ENCODE assay signal across 16 cellular contexts in the genomic region with DNA sequence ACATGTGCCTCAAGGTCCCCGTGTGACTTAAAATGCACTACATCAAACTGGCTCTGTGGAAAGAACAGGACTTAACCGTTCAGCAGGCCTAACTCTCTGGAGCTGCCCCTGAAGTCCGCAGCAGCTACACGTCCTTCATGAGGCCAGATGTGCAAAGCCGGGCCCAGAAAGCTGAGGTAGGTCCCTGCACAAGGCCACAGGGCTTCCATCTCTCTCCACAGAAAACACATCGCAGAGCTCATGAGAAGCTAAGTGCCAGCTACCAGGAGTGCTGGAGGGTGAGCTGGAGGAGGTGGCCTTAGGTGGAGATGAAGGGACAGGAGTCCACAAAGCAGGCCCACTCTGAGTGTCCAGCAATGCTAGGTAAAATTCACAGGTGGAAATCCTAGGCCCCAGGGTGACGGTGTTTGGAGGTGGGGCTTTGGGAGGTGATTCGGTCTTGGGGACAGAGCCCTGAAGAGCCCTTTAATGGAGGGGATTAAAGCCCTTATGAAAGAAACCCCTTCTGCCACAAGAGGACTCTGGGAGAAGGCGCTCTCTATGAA. TPM values are rescaled to one million over a fixed set of nuclear protein-coding genes. Genes with fewer than 3 reads are reported as not detected.
DNase-seq lines count a peak whose midpoint lies in the region; ATAC-seq and TF ChIP-seq lines count a peak whose summit lies in the region.
"Had no signal": no experiment of that assay in that cellular context is flagged by ENCODE, and none has a peak within 500 bp of the region (broad histone marks: within the 10 kb centered on the region; RNA-seq: fewer than 3 reads in every experiment).

No MANE protein-coding gene starts in this region.

- no peaks in the 10 kb centered on the region for H3K9me3 ChIP-seq in mesenchymal stem cell (ENCODE audit: control insufficient read depth, low read length)

- no peaks in the 10 kb centered on the region for H3K27me3 Mint-ChIP-seq in stimulated activated naive CD8-positive, alpha-beta T cell treated with anti-CD3 and anti-CD28 coated beads, Interleukin-15, Interleukin-2, amounts not matched to agents 100 ng/mL and 50 ng/mL, for 24 hours
- H3K27me3 Mint-ChIP-seq in activated B cell treated with CpG ODN at 0.5 μM for 24 hours (no peaks in the 10 kb centered on the region), WTC11 (ENCODE audit: low read depth) (no peaks in the 10 kb centered on the region)

- peak overlapping the region in 1 of 2 experiments; percentile 26 for H3K18ac ChIP-seq in mesenchymal stem cell (ENCODE audit: low read depth in 1 of 2, low read length in 2 of 2)

- H3K4me1 ChIP-seq in mesenchymal stem cell (ENCODE audit: control insufficient read depth, insufficient read depth, low read depth, low read length): peaks cover 31% of the 10 kb centered on the region
- H3K4me1 ChIP-seq: parathyroid adenoma had no signal

- H3K9ac ChIP-seq in mesenchymal stem cell (ENCODE audit: low read length): no peak overlapping the region
- H3K9ac ChIP-seq: parathyroid adenoma had no signal

- peak overlapping the region; percentile 99 for H3K27ac Mint-ChIP-seq in stimulated activated naive CD8-positive, alpha-beta T cell treated with anti-CD3 and anti-CD28 coated beads, Interleukin-15, Interleukin-2, amounts not matched to agents 100 ng/mL and 50 ng/mL, for 24 hours
- H3K27ac Mint-ChIP-seq in activated B cell treated with CpG ODN at 0.5 μM for 24 hours (peak overlapping the region; percentile 100), WTC11 (no peak overlapping the region)

- no peak for DNase-seq in stimulated activated naive CD8-positive, alpha-beta T cell treated with anti-CD3 and anti-CD28 coated beads, Interleukin-15, Interleukin-2, amounts not matched to agents 100 U/mL and 50 U/mL, for 24 hours
- DNase-seq in activated B cell treated with CpG ODN at 0.5 μM for 24 hours: no peak
- no peak for DNase-seq in mesenchymal stem cell
- DNase-seq in WTC11 (ENCODE audit: low spot score): no peak
- no peak for DNase-seq in NCI-H187 treated with DMSO at 0.1 percent for 48 hours (lab: John Stamatoyannopoulos, UW)
- DNase-seq: activated CD4-positive, alpha-beta T cell treated with anti-CD3 and anti-CD28 coated beads for 48 hours; amniotic stem cell; cortex of kidney; GOT3; mesendoderm; SW 1271 had no signal

- no peak overlapping the region for H2AFZ ChIP-seq in mesenchymal stem cell (ENCODE audit: low read depth, low read length)
- H2AFZ ChIP-seq: parathyroid adenoma had no signal

- H2BK15ac ChIP-seq in mesenchymal stem cell (ENCODE audit: low read depth, poor library complexity, severe bottlenecking): no peak overlapping the region

- no peak overlapping the region for H3K27ac ChIP-seq in mesenchymal stem cell (ENCODE audit: low read length, poor library complexity, severe bottlenecking)
- H3K27ac ChIP-seq: HL-60, parathyroid adenoma had no signal

- H3K27me3 ChIP-seq in mesenchymal stem cell (ENCODE audit: control insufficient read depth in 1 of 2, insufficient read depth in 1 of 2, low read length in 2 of 2): no peaks in the 10 kb centered on the region

- no peak overlapping the region for H3K14ac ChIP-seq in mesenchymal stem cell (ENCODE audit: low read length in 2 of 2)

- no peak overlapping the region for H3K4me3 Mint-ChIP-seq in stimulated activated naive CD8-positive, alpha-beta T cell treated with anti-CD3 and anti-CD28 coated beads, Interleukin-15, Interleukin-2, amounts not matched to agents 100 ng/mL and 50 ng/mL, for 24 hours
- H3K4me3 Mint-ChIP-seq in activated B cell treated with CpG ODN at 0.5 μM for 24 hours: no peak overlapping the region
- H3K4me3 Mint-ChIP-seq in WTC11: no peak overlapping the region

- no peaks in the 10 kb centered on the region for H3K36me3 ChIP-seq in mesenchymal stem cell (ENCODE audit: control insufficient read depth in 1 of 2, insufficient read depth in 2 of 2, low read depth in 1 of 2, low read length in 2 of 2)

- no peak for ATAC-seq in stimulated activated naive CD8-positive, alpha-beta T cell treated with anti-CD3 and anti-CD28 coated beads, Interleukin-15, Interleukin-2, amounts not matched to agents 100 U/mL and 50 U/mL, for 24 hours
- ATAC-seq in activated B cell treated with CpG ODN at 0.5 μM for 24 hours (ENCODE audit: low read depth) (no peak), GM21529 (IDR thresholded peaks at IDR 0.05; ENCODE audit: unreplicated experiment) (no peak), HG03469 (IDR thresholded peaks at IDR 0.05; ENCODE audit: unreplicated experiment) (no peak), WTC11 (no peak)

- H2BK5ac ChIP-seq in mesenchymal stem cell (ENCODE audit: low read depth, low read length, poor library complexity, severe bottlenecking): no peak overlapping the region

- H4K8ac ChIP-seq in mesenchymal stem cell (ENCODE audit: low read length): no peak overlapping the region

- peaks cover 15% of the 10 kb centered on the region for H3K36me3 Mint-ChIP-seq in stimulated activated naive CD8-positive, alpha-beta T cell treated with anti-CD3 and anti-CD28 coated beads, Interleukin-15, Interleukin-2, amounts not matched to agents 100 ng/mL and 50 ng/mL, for 24 hours (ENCODE audit: low read depth)
- H3K36me3 Mint-ChIP-seq in activated B cell treated with CpG ODN at 0.5 μM for 24 hours (ENCODE audit: low read depth) (peaks cover 32% of the 10 kb centered on the region), WTC11 (no peaks in the 10 kb centered on the region)

- H3K4me2 ChIP-seq in mesenchymal stem cell (ENCODE audit: low read length, poor library complexity, severe bottlenecking): no peak overlapping the region

- 96% methylated on average over 8 of the region's 9 CpGs for WGBS in mesenchymal stem cell

- no peak overlapping the region for H2BK120ac ChIP-seq in mesenchymal stem cell (ENCODE audit: low read depth, low read length)

- H3K9me3 Mint-ChIP-seq in stimulated activated naive CD8-positive, alpha-beta T cell treated with anti-CD3 and anti-CD28 coated beads, Interleukin-15, Interleukin-2, amounts not matched to agents 100 ng/mL and 50 ng/mL, for 24 hours: peaks cover 3% of the 10 kb centered on the region
- H3K9me3 Mint-ChIP-seq in activated B cell treated with CpG ODN at 0.5 μM for 24 hours: no peaks in the 10 kb centered on the region
- H3K9me3 Mint-ChIP-seq in WTC11: no peaks in the 10 kb centered on the region

- peak overlapping the region; percentile 5 for H2AK5ac ChIP-seq in mesenchymal stem cell (ENCODE audit: low read length, severe bottlenecking)

- no peaks in the 10 kb centered on the region for H3K79me1 ChIP-seq in mesenchymal stem cell (replicated peaks; ENCODE audit: low read length, poor library complexity, severe bottlenecking)

- no peak overlapping the region for H4K91ac ChIP-seq in mesenchymal stem cell (ENCODE audit: low read length)

- CTCF ChIA-PET in activated B cell treated with CpG ODN at 0.5 μM for 24 hours (lab: Charles Lee): interaction anchor here (1.0 to 5.2 kb wide), 7 partner anchors 18 to 212 kb away, joined by 3 to 32 read pairs (median 7); a partner anchor contains a TSS
- CTCF ChIA-PET in WTC11 (lab: Charles Lee): interaction anchor here (1.4 kb wide), 1 partner anchor 202 kb away, joined by 4 read pairs; no protein-coding TSS in a partner anchor

- H3K4me1 Mint-ChIP-seq in stimulated activated naive CD8-positive, alpha-beta T cell treated with anti-CD3 and anti-CD28 coated beads, Interleukin-15, Interleukin-2, amounts not matched to agents 100 ng/mL and 50 ng/mL, for 24 hours (ENCODE audit: low read depth): peaks cover 92% of the 10 kb centered on the region
- H3K4me1 Mint-ChIP-seq in activated B cell treated with CpG ODN at 0.5 μM for 24 hours: peaks cover 90% of the 10 kb centered on the region
- peaks cover 32% of the 10 kb centered on the region for H3K4me1 Mint-ChIP-seq in WTC11

- POLR2A ChIA-PET in activated B cell treated with CpG ODN at 0.5 μM for 24 hours (lab: Charles Lee): interaction anchor here (0.7 to 6.5 kb wide), 16 partner anchors 8 to 202 kb away, joined by 3 to 397 read pairs (median 24); a partner anchor contains a TSS
- POLR2A ChIA-PET in WTC11 (lab: Charles Lee): no interaction called here

- H3K23ac ChIP-seq in mesenchymal stem cell (ENCODE audit: low read length in 2 of 2): no peak overlapping the region

- intact Hi-C loops in activated B cell treated with CpG ODN at 0.5 μM for 24 hours (cut with micrococcal nuclease): no loop called here

- H3K4me3 ChIP-seq in mesenchymal stem cell (ENCODE audit: insufficient read depth in 1 of 2, low read depth in 1 of 2, low read length in 2 of 2): no peak overlapping the region

- TF ChIP-seq CTCF in activated B cell treated with CpG ODN at 0.5 μM for 24 hours (IDR thresholded peaks at IDR 0.05): no peak
- no peak for TF ChIP-seq CTCF in WTC11 (IDR thresholded peaks at IDR 0.05)

- peak overlapping the region; percentile 23 to 35 for H2BK12ac ChIP-seq in mesenchymal stem cell (ENCODE audit: low read length in 2 of 2)

- no peak overlapping the region for H3K4ac ChIP-seq in mesenchymal stem cell (ENCODE audit: low read depth in 1 of 2, low read length in 2 of 2)

TF ChIP-seq in WTC11, 78 proteins besides CTCF, POLR2A, EP300 and RAD21 (continues in another document):
- TF ChIP-seq CREB1 (CRISPR knock-in tag; IDR thresholded peaks at IDR 0.05) (no peak), GTF2I (CRISPR knock-in tag; conservative IDR thresholded peaks at IDR 0.05) (no peak), ATF1 (CRISPR knock-in tag; IDR thresholded peaks at IDR 0.05) (no peak), ESRRA (CRISPR knock-in tag; IDR thresholded peaks at IDR 0.05; ENCODE audit: borderline replicate concordance) (no peak), ZNF396 (CRISPR knock-in tag; IDR thresholded peaks at IDR 0.05; ENCODE audit: borderline replicate concordance) (no peak), ETV6 (CRISPR knock-in tag; IDR thresholded peaks at IDR 0.05) (no peak), ZNF121 (CRISPR knock-in tag; IDR thresholded peaks at IDR 0.05) (no peak)

RNA-seq across cellular contexts. Expression of a gene that starts 52.4 kb away (rescaled TPM):
- 19.9 and 20.8 TPM in 2 replicates for total RNA-seq in activated B cell treated with CpG ODN at 0.5 μM for 24 hours
- 6.8 TPM for polyA plus RNA-seq in mesenchymal stem cell (2013, experiment 1 of 2)
- polyA plus RNA-seq in mesenchymal stem cell (2013, experiment 2 of 2): 6.8 TPM
- 10.5 to 11.5 TPM (median 11.1 TPM) in 3 replicates for total RNA-seq in WTC11 (2021)
